Comparison of ENCODE assay signal across 1 cellular context in genomic region chr2:163558286-163559009, GRCh38.
TF ChIP-seq lines count a peak whose summit lies in the region.

No MANE protein-coding gene starts in this region.

TF ChIP-seq in HepG2, 621 proteins besides CTCF, POLR2A, EP300 and RAD21 (continued from another document):
- no peak for TF ChIP-seq ZNF275 (CRISPR knock-in tag; IDR thresholded peaks at IDR 0.05; ENCODE audit: borderline replicate concordance)
- no peak for TF ChIP-seq ZNF597 (CRISPR knock-in tag; IDR thresholded peaks at IDR 0.05)
